In the genomic region with DNA sequence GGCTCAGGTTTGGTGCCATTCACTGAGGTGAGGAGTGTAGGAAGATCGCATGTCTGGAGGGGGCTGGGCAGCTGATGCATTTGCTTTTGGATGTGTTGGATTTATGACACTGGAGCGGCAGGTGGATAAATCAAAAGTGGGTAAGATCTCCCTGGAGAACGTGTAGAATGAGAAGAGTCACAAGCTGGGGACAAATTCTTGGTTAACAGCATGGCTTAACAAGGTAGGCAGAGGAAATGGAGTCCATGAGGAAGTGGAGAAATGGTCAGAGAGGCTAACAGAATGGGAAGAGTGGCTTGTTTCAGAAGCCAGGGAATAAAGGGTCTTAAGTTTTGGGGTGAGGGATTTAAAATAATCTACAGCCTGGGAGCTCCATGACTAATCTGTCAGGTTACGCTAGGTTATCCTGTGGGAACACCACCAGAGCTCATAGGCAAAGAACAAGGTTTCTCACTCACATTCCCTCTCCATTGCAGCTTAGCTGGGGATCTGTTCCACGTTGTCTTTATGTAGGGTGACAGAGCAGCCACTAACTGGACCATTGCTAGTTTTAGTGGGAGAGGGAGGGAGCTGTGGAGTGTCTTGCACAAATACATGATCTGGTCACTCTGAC, we compare ENCODE assay signal across 20 cellular contexts.
"Had no signal": no experiment of that assay in that cellular context is flagged by ENCODE, and none has a peak within 500 bp of the region (broad histone marks: within the 10 kb centered on the region; RNA-seq: fewer than 3 reads in every experiment).

No MANE protein-coding gene starts in this region.

- H3K9me3 Mint-ChIP-seq: brain; dendritic cell treated with granulocyte-macrophage colony-stimulating factor and Interleukin-4, amounts not matched to agents 40 ng/mL and 50 ng/mL, for 4 days; naive thymus-derived CD4-positive, alpha-beta T cell; neural progenitor cell; T-helper 2 cell treated with Interferon-gamma antibody and Interleukin-4, amounts not matched to agents 5 μg/mL and 100 μg/mL, for 36 hours had no signal

- ATAC-seq: esophagus mucosa; naive thymus-derived CD4-positive, alpha-beta T cell had no signal

- H3K4me3 ChIP-seq: hepatocyte, left ventricle myocardium inferior, neural progenitor cell, thyroid gland had no signal

- H3K9ac ChIP-seq: neural progenitor cell had no signal

- H3K27me3 ChIP-seq: hepatocyte, neural progenitor cell, thyroid gland had no signal

- H3K27me3 Mint-ChIP-seq: brain; dendritic cell treated with granulocyte-macrophage colony-stimulating factor and Interleukin-4, amounts not matched to agents 40 ng/mL and 50 ng/mL, for 4 days; naive thymus-derived CD4-positive, alpha-beta T cell had no signal

- H3K79me2 ChIP-seq: hepatocyte had no signal

- FAIRE-seq: endothelial cell of umbilical vein had no signal

- H3K4me3 Mint-ChIP-seq: brain; dendritic cell treated with granulocyte-macrophage colony-stimulating factor and Interleukin-4, amounts not matched to agents 40 ng/mL and 50 ng/mL, for 4 days; naive thymus-derived CD4-positive, alpha-beta T cell; neural progenitor cell; T-helper 2 cell treated with Interferon-gamma antibody and Interleukin-4, amounts not matched to agents 5 μg/mL and 100 μg/mL, for 36 hours had no signal

- H3K9me3 ChIP-seq: left ventricle myocardium inferior, thyroid gland had no signal

- H3K27ac Mint-ChIP-seq: brain; dendritic cell treated with granulocyte-macrophage colony-stimulating factor and Interleukin-4, amounts not matched to agents 40 ng/mL and 50 ng/mL, for 4 days; neural progenitor cell; T-helper 2 cell treated with Interferon-gamma antibody and Interleukin-4, amounts not matched to agents 5 μg/mL and 100 μg/mL, for 36 hours had no signal

- H2AFZ ChIP-seq: hepatocyte, neural progenitor cell had no signal

- H3K4me2 ChIP-seq: hepatocyte, neural progenitor cell had no signal

- H3K27ac ChIP-seq: hepatocyte, left ventricle myocardium inferior, neural progenitor cell, thyroid gland, VCaP had no signal

- DNase-seq: activated CD4-positive, alpha-beta T cell treated with anti-CD3 and anti-CD28 coated beads for 1 hour; activated naive CD4-positive, alpha-beta T cell treated with Interleukin-2 at 50 U/mL for 16 hours; activated T-cell treated with anti-CD3 and anti-CD28 coated beads, Interleukin-2, amount 50 U/mL, for 1 hour; aorta; effector CD8-positive, alpha-beta T cell; foreskin melanocyte; kidney glomerular epithelial cell; left ventricle myocardium inferior; naive thymus-derived CD4-positive, alpha-beta T cell; stimulated activated CD4-positive, alpha-beta T cell treated with anti-CD3 and anti-CD28 coated beads, Interleukin-4, amount 100 ng/mL, for 24 hours; stimulated activated naive CD4-positive, alpha-beta T cell treated with Interleukin-2 at 50 U/mL for 16 hours; thyroid gland had no signal

- H3K4me1 ChIP-seq: left ventricle myocardium inferior, thyroid gland had no signal
